In the genomic region with DNA sequence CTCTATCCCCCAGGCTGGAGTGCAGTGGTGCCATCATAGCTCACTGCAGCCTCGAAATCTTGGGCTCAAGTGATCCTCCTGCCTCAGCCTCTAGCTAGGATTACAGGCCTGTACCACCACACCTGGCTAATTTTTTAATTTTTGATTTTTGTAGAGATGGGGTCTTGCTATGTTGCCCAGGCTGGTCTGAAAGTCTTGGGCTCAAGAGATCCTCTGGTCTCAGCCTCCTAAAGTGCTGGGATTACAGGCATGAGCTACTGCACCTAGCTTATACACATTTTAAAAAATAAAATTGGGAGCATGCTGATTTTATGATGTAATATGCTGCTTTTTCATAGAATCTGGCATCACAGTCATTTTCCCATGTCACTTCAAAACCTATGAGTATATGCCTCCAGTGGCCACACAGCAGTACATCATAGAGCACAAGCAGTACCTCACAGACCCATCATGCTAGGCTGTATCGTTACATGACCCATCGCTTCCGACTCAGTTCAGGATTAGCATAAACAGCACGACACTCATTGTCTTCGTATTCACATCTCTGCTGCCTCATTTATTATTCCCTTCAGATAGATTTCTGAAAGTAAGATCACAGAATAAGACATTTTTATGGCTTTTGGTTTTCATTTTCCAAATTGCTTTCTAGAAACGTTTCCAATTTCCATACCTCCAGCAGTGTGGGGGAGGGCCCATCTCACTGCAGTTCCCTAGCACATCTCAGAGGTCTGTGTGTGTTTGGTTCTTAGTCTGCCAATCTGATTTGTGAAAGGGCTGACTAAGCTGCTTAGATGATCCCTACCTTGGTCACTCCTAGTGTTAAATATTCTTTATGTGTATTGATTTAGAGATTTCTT, we compare ENCODE assay signal across 18 cellular contexts. TPM values are rescaled to one million over a fixed set of nuclear protein-coding genes. Genes with fewer than 3 reads are reported as not detected.
DNase-seq lines count a peak whose midpoint lies in the region; ATAC-seq and TF ChIP-seq lines count a peak whose summit lies in the region.
"Had no signal": no experiment of that assay in that cellular context is flagged by ENCODE, and none has a peak within 500 bp of the region (broad histone marks: within the 10 kb centered on the region; RNA-seq: fewer than 3 reads in every experiment).

No MANE protein-coding gene starts in this region.

- no peak overlapping the region for H3K27ac Mint-ChIP-seq in WTC11

- H3K27me3 Mint-ChIP-seq in WTC11 (ENCODE audit: low read depth): peaks cover 5% of the 10 kb centered on the region

- no peaks in the 10 kb centered on the region for H3K9me3 ChIP-seq in neural cell (ENCODE audit: low read length)
- H3K9me3 ChIP-seq: ascending aorta, prostate gland had no signal

- POLR2A ChIA-PET in WTC11 (lab: Charles Lee): no interaction called here

- peak overlapping the region; percentile 13 for H2AFZ ChIP-seq in neural cell (ENCODE audit: low read depth, low read length)
- H2AFZ ChIP-seq: hepatocyte had no signal

- no peaks in the 10 kb centered on the region for H3K9me2 ChIP-seq in neural cell (ENCODE audit: insufficient read depth, low read length)

- peak overlapping the region; percentile 12 for H3K4me3 ChIP-seq in neural cell (ENCODE audit: low read length)
- H3K4me3 ChIP-seq: ascending aorta, hepatocyte, prostate gland had no signal

- H3K9ac ChIP-seq in neural cell (ENCODE audit: low read length): no peak overlapping the region

- peak overlapping the region; percentile 57 for H3K27ac ChIP-seq in neural cell (ENCODE audit: low read length)
- H3K27ac ChIP-seq: ascending aorta, hepatocyte, prostate gland had no signal

- H3K4me1 Mint-ChIP-seq in WTC11: peaks cover 33% of the 10 kb centered on the region

- H3F3A ChIP-seq in neural cell (ENCODE audit: insufficient read depth, low read length, poor library complexity, severe bottlenecking): peaks cover 4% of the 10 kb centered on the region

- H4K20me1 ChIP-seq in neural cell (ENCODE audit: insufficient read depth): no peaks in the 10 kb centered on the region

- H3K4me2 ChIP-seq in neural cell (ENCODE audit: low read length): no peak overlapping the region
- H3K4me2 ChIP-seq: hepatocyte had no signal

- H3K4me3 Mint-ChIP-seq in WTC11: peak overlapping the region; percentile 29

- no peaks in the 10 kb centered on the region for H3K9me3 Mint-ChIP-seq in WTC11

- TF ChIP-seq RAD21 in neural cell (conservative IDR thresholded peaks at IDR 0.05): no peak

- CTCF ChIA-PET in WTC11 (lab: Charles Lee): no interaction called here

- H3K27me3 ChIP-seq in neural cell (ENCODE audit: insufficient read depth, low read depth, low read length): no peaks in the 10 kb centered on the region
- H3K27me3 ChIP-seq: ascending aorta, hepatocyte had no signal

- DNase-seq in NCI-H1092 treated with DMSO at 0.1 percent for 48 hours (lab: John Stamatoyannopoulos, UW) (peak; percentile 18), NCI-H1092 (lab: John Stamatoyannopoulos, UW) (no peak), HCEC 1CT (peak; percentile 33), WTC11 (ENCODE audit: low spot score) (no peak), C1 segment of cervical spinal cord (lab: John Stamatoyannopoulos, UW) (no peak), dermis blood vessel endothelial cell (no peak)
- DNase-seq in activated CD8-positive, alpha-beta memory T cell treated with anti-CD3 and anti-CD28 coated beads, Interleukin-2, amount 50 U/mL, for 48 hours: no peak
- DNase-seq: activated naive CD4-positive, alpha-beta T cell; cortex of kidney; NCI-H1417 treated with DMSO at 0.1 percent for 48 hours; NCI-H446; SW 1271 had no signal

- ATAC-seq in WTC11: peak; percentile 77
- ATAC-seq: Panc1 had no signal

- no peak for TF ChIP-seq CTCF in WTC11 (IDR thresholded peaks at IDR 0.05)
- no peak for TF ChIP-seq CTCF in neural cell (IDR thresholded peaks at IDR 0.05; ENCODE audit: poor library complexity, severe bottlenecking)

- no peaks in the 10 kb centered on the region for H3K36me3 Mint-ChIP-seq in WTC11

- no peaks in the 10 kb centered on the region for H3K79me2 ChIP-seq in neural cell (replicated peaks; ENCODE audit: insufficient read depth, low read length)
- H3K79me2 ChIP-seq: hepatocyte had no signal

- TF ChIP-seq EP300 in neural cell (conservative IDR thresholded peaks at IDR 0.05; ENCODE audit: poor library complexity, severe bottlenecking): no peak

- H3K36me3 ChIP-seq in neural cell (ENCODE audit: insufficient read depth, low read length): no peaks in the 10 kb centered on the region
- H3K36me3 ChIP-seq: ascending aorta, prostate gland had no signal

TF ChIP-seq in WTC11, 78 proteins besides CTCF, POLR2A, EP300 and RAD21:
- TF ChIP-seq CREB1 (CRISPR knock-in tag; IDR thresholded peaks at IDR 0.05) (no peak), ZNF121 (CRISPR knock-in tag; IDR thresholded peaks at IDR 0.05) (peak; percentile 53; the same call in 1 of the 2 replicates)
TF ChIP-seq in WTC11: peak in this region for 1.

TF ChIP-seq in neural cell, 6 proteins besides CTCF, POLR2A, EP300 and RAD21:
- TF ChIP-seq REST (IDR thresholded peaks at IDR 0.05; ENCODE audit: borderline replicate concordance): no peak
- no peak for TF ChIP-seq POLR2AphosphoS5 (IDR thresholded peaks at IDR 0.05)
- no peak for TF ChIP-seq EZH2 (IDR thresholded peaks at IDR 0.05; ENCODE audit: borderline replicate concordance, insufficient read depth, low read length, poor library complexity, severe bottlenecking)
- no peak for TF ChIP-seq MXI1 (conservative IDR thresholded peaks at IDR 0.05; ENCODE audit: poor library complexity, severe bottlenecking)
- TF ChIP-seq SMC3 (conservative IDR thresholded peaks at IDR 0.05; ENCODE audit: poor library complexity): no peak
TF ChIP-seq in neural cell: peak in this region for 0.

RNA-seq across cellular contexts. Expression of gene CCSAP, which starts 36.0 kb away (rescaled TPM):
- total RNA-seq in WTC11 (2021) (6.7 to 8.6 TPM (median 6.7 TPM) in 3 replicates), dermis blood vessel endothelial cell (5.6 and 8.5 TPM in 2 replicates)
- 55.6 and 66.7 TPM in 2 replicates for polyA plus RNA-seq in neural cell
- polyA minus RNA-seq in neural cell: 107 and 108 TPM in 2 replicates

RNA-seq across cellular contexts. Expression of gene ACTA1, which starts 55.1 kb away (rescaled TPM):
- total RNA-seq in WTC11 (2021) (0.78 to 1.5 TPM (median 0.96 TPM) in 3 replicates), dermis blood vessel endothelial cell (0.17 TPM in 1 of 2 replicates, not detected in the other)
- polyA plus RNA-seq in neural cell: 1.0 TPM in 1 of 2 replicates, not detected in the other
- polyA minus RNA-seq in neural cell: 0.49 TPM in 1 of 2 replicates, not detected in the other
- total RNA-seq: ascending aorta, subcutaneous adipose tissue had no signal

Comparison
In these comparisons a context has a peak if more than half of its experiments do, and no peak if none do; other contexts are left out.
1. DNase-seq: peak in NCI-H1092 treated with DMSO at 0.1 percent for 48 hours (single experiment) and HCEC 1CT (single experiment); none in NCI-H1092 (single experiment), WTC11 (single experiment), activated CD8-positive, alpha-beta memory T cell treated with anti-CD3 and anti-CD28 coated beads, Interleukin-2, amount 50 U/mL, for 48 hours (single experiment), C1 segment of cervical spinal cord (0 of 14) and dermis blood vessel endothelial cell (single experiment).